19 cellular contexts compared by ENCODE assay signal in the genomic region with DNA sequence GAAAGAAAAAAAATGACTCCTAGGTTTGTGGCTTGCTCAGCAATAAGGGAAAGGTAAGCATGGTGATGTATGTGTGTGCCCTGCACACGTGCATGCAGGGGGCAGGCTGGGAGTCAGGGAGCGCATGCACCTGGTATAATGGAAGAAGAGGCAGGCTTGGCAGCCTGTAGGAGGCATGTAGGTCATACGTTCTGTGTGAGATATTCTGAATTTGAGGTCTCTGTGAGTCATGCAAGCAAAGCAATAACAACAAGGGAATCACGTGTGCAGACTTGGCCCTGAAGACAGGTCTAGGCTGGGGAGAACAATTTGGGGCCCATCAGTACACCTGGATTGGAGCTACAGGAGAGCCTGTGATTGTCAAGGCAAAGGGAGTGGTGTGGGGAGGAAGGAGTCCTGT.
DNase-seq lines count a peak whose midpoint lies in the region; ATAC-seq and TF ChIP-seq lines count a peak whose summit lies in the region.
"Had no signal": no experiment of that assay in that cellular context is flagged by ENCODE, and none has a peak within 500 bp of the region (broad histone marks: within the 10 kb centered on the region; RNA-seq: fewer than 3 reads in every experiment).

No MANE protein-coding gene starts in this region.

- BruUV-seq in MCF 10A (replicated peaks; lab: Mats Ljungman, UMichigan) = no TSS peak

- peak overlapping the region; percentile 90 for H3K27ac Mint-ChIP-seq in MCF 10A (ENCODE audit: low read depth, unreplicated experiment)
- H3K27ac Mint-ChIP-seq: memory B cell had no signal

- CTCF ChIA-PET in MCF 10A (lab: Yijun Ruan, JAX) = interaction anchor here (1.0 to 3.2 kb wide), 5 partner anchors 9 to 207 kb away, joined by 3 to 23 read pairs (median 7); no protein-coding TSS in a partner anchor

- no peak for TF ChIP-seq CTCF in MCF 10A (IDR thresholded peaks at IDR 0.05; ENCODE audit: unreplicated experiment)
- TF ChIP-seq CTCF in breast epithelium (IDR thresholded peaks at IDR 0.05) = no peak
- TF ChIP-seq CTCF in mucosa of descending colon (IDR thresholded peaks at IDR 0.05) = no peak

- H3K27me3 Mint-ChIP-seq in MCF 10A (ENCODE audit: insufficient read depth, unreplicated experiment) = no peaks in the 10 kb centered on the region

- H3K36me3 ChIP-seq in breast epithelium (no peaks in the 10 kb centered on the region), mucosa of descending colon (ENCODE audit: low read depth) (no peaks in the 10 kb centered on the region)
- H3K36me3 ChIP-seq: right atrium auricular region had no signal

- H3K4me3 ChIP-seq in breast epithelium = no peak overlapping the region
- no peak overlapping the region for H3K4me3 ChIP-seq in mucosa of descending colon
- H3K4me3 ChIP-seq: right atrium auricular region, tibial nerve had no signal

- H3K9me3 Mint-ChIP-seq in MCF 10A (ENCODE audit: unreplicated experiment) = no peaks in the 10 kb centered on the region
- H3K9me3 Mint-ChIP-seq: memory B cell, naive B cell had no signal

- H3K4me3 Mint-ChIP-seq in MCF 10A (ENCODE audit: unreplicated experiment) = no peak overlapping the region
- H3K4me3 Mint-ChIP-seq: memory B cell had no signal

- ATAC-seq in mucosa of descending colon (peak; percentile 18), GM19463 (IDR thresholded peaks at IDR 0.05; ENCODE audit: unreplicated experiment) (no peak)

- POLR2A ChIA-PET in MCF 10A (lab: Yijun Ruan, JAX) = interaction anchor here (0.6 to 0.8 kb wide), 2 partner anchors 15 to 36 kb away, joined by 4 read pairs; no protein-coding TSS in a partner anchor

- H3K36me3 Mint-ChIP-seq in MCF 10A (ENCODE audit: insufficient read depth, unreplicated experiment) = peaks cover 100% of the 10 kb centered on the region
- H3K36me3 Mint-ChIP-seq: memory B cell had no signal

- intact Hi-C loops in MCF 10A (cut with micrococcal nuclease) = no loop called here
- intact Hi-C loops in breast epithelium (cut with DNase I; ENCODE audit: low total_unique reads) = no loop called here
- intact Hi-C loops in mucosa of descending colon (cut with DNase I, micrococcal nuclease) = no loop called here

- no peaks in the 10 kb centered on the region for H3K27me3 ChIP-seq in breast epithelium
- H3K27me3 ChIP-seq: right atrium auricular region, tibial nerve had no signal

- TF ChIP-seq POLR2A in breast epithelium (IDR thresholded peaks at IDR 0.05) = no peak

- H3K9me3 ChIP-seq in breast epithelium (no peaks in the 10 kb centered on the region), mucosa of descending colon (no peaks in the 10 kb centered on the region)
- H3K9me3 ChIP-seq: right atrium auricular region, tibial nerve had no signal

- no peak overlapping the region for H3K27ac ChIP-seq in breast epithelium
- H3K27ac ChIP-seq: right atrium auricular region, tibial nerve had no signal

- peaks cover 18% of the 10 kb centered on the region for H3K4me1 Mint-ChIP-seq in MCF 10A (ENCODE audit: insufficient read depth, unreplicated experiment)

- DNase-seq in MCF 10A (ENCODE audit: unreplicated experiment) (peak; percentile 26), breast epithelium (ENCODE audit: low spot score in 2 of 2) (no peak), HT1080 (ENCODE audit: low read depth) (peak; percentile 34), amniotic epithelial cell (ENCODE audit: low read depth) (peak; percentile 67), mucosa of descending colon (no peak), SIG-M5 treated with dmso at 0.1 percent for 504 hours (lab: John Stamatoyannopoulos, UW; ENCODE audit: unreplicated experiment) (no peak), nucleus accumbens (lab: John Stamatoyannopoulos, UW) (no peak)
- DNase-seq: activated CD4-positive, CD25-positive, alpha-beta regulatory T cell treated with anti-CD3 and anti-CD28 coated beads, Interleukin-2, amount 50 U/mL, for 72 hours; cortex of kidney; GOT3; naive B cell; NCI-H1436; NCI-H2171; NCI-H526 treated with DMSO at 0.1 percent for 48 hours; OCI-M1 had no signal

- H3K4me1 ChIP-seq in breast epithelium (no peaks in the 10 kb centered on the region), mucosa of descending colon (ENCODE audit: low read depth) (no peaks in the 10 kb centered on the region)
- H3K4me1 ChIP-seq: right atrium auricular region had no signal

Comparison
In these comparisons a context has a peak if more than half of its experiments do, and no peak if none do; other contexts are left out.
1. DNase-seq: peak in MCF 10A (single experiment), HT1080 (single experiment) and amniotic epithelial cell (single experiment); none in breast epithelium (0 of 2), mucosa of descending colon (0 of 3), SIG-M5 treated with dmso at 0.1 percent for 504 hours (single experiment) and nucleus accumbens (0 of 56).